ENCODE assay signal across 10 cellular contexts in the genomic region with DNA sequence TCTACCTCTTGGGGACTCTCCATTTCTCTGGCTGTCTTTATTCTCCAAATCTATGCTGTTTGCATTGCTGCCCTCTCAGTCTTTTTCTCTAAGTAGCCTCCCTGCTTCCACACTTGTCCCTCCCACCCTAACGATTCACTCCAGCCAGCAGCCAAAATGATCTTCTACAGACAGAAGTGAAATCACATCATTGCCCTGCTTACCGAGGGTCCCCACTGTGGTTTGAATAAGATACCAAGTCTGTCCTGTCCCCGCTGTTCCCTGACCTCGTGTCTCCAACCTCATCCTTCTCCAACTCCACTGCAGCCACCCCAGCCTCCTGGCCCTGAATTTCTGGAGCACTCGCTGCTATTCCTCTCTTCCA. TPM values are rescaled to one million over a fixed set of nuclear protein-coding genes. Genes with fewer than 3 reads are reported as not detected.
DNase-seq lines count a peak whose midpoint lies in the region; FAIRE-seq and TF ChIP-seq lines count a peak whose summit lies in the region.
"Had no signal": no experiment of that assay in that cellular context is flagged by ENCODE, and none has a peak within 500 bp of the region (broad histone marks: within the 10 kb centered on the region; RNA-seq: fewer than 3 reads in every experiment).

No MANE protein-coding gene starts in this region.

- no peak overlapping the region for H3K23ac ChIP-seq in H9 (ENCODE audit: insufficient read length, low read depth, low read length)

- no peak overlapping the region for H2BK5ac ChIP-seq in H9 (ENCODE audit: insufficient read length, low read length)

- no peak overlapping the region for H3K4me3 Mint-ChIP-seq in H9

- H3K4me3 ChIP-seq in WERI-Rb-1 (ENCODE audit: low read depth, low read length) = peak overlapping the region; percentile 33
- H3K4me3 ChIP-seq in keratinocyte (ENCODE audit: control insufficient read depth in 2 of 3, extremely low read depth in 1 of 3, insufficient read depth in 2 of 3, low read depth in 1 of 3, low read length in 3 of 3) = no peak overlapping the region
- peak overlapping the region; percentile 44 to 69 (median 67) for H3K4me3 ChIP-seq in subcutaneous abdominal adipose tissue (ENCODE audit: low read depth in 1 of 5, low read length in 5 of 5)
- no peak overlapping the region for H3K4me3 ChIP-seq in brain microvascular endothelial cell (ENCODE audit: low read depth, low read length)

- peak overlapping the region; percentile 56 for H3T11ph ChIP-seq in H9 (ENCODE audit: low read length)

- no peak overlapping the region for H2AK5ac ChIP-seq in H9 (ENCODE audit: insufficient read length, low read length)

- peaks cover 5% of the 10 kb centered on the region for H3K23me2 ChIP-seq in H9 (ENCODE audit: insufficient read length, low read depth, low read length, poor library complexity, severe bottlenecking)

- H2BK15ac ChIP-seq in H9 (ENCODE audit: low read depth, low read length) = no peak overlapping the region

- no peaks in the 10 kb centered on the region for H3K27me3 Mint-ChIP-seq in H9 (ENCODE audit: low read depth)

- no peak overlapping the region; the same call in 1 of the 2 replicates for H3K4ac ChIP-seq in H9 (ENCODE audit: low read depth, low read length)

- WGBS in H9 (ENCODE audit: extremely low coverage, insufficient read length, low lambda C conversion rate) = no CpG with 5 or more reads among the region's 5 CpGs

- H3K4me2 ChIP-seq in H9 (ENCODE audit: insufficient read depth, insufficient read length, low read length) (peak overlapping the region; percentile 42), keratinocyte (ENCODE audit: control insufficient read depth, extremely low read depth, insufficient read depth, low read depth, low read length) (peak overlapping the region; percentile 62)

- H2BK20ac ChIP-seq in H9 (ENCODE audit: low read depth, low read length, poor library complexity, severe bottlenecking) = no peak overlapping the region

- FAIRE-seq in keratinocyte (lab: Jason Lieb, UNC) = no peak

- peak overlapping the region; percentile 27; the same call in 1 of the 2 replicates for H3K14ac ChIP-seq in H9 (ENCODE audit: insufficient read depth, low read length)

- H3K9me1 ChIP-seq in keratinocyte (ENCODE audit: control insufficient read depth, extremely low read depth, insufficient read depth, low read length) = no peaks in the 10 kb centered on the region

- no peaks in the 10 kb centered on the region for H3K79me1 ChIP-seq in H9 (ENCODE audit: insufficient read depth, low read depth, low read length, poor library complexity, severe bottlenecking)

- no peaks in the 10 kb centered on the region for H4K20me1 ChIP-seq in H9 (ENCODE audit: control insufficient read depth, insufficient read depth, insufficient read length)
- no peaks in the 10 kb centered on the region for H4K20me1 ChIP-seq in keratinocyte (ENCODE audit: control insufficient read depth, extremely low read depth, insufficient read depth, low read length)

- no peak for DNase-seq in H9
- DNase-seq in WERI-Rb-1 = no peak
- no peak for DNase-seq in keratinocyte (ENCODE audit: low read depth, low spot score)
- no peak for DNase-seq in NCI-H187 (lab: John Stamatoyannopoulos, UW)
- DNase-seq in CD1c-positive myeloid dendritic cell (ENCODE audit: extremely low spot score) = no peak
- DNase-seq in NCI-H2029 treated with DMSO at 0.1 percent for 48 hours (lab: John Stamatoyannopoulos, UW) = no peak
- DNase-seq in brain microvascular endothelial cell = no peak
- DNase-seq: DMS79 treated with DMSO at 0.1 percent for 48 hours had no signal

- H3K36me3 ChIP-seq in WERI-Rb-1 = no peaks in the 10 kb centered on the region
- no peaks in the 10 kb centered on the region for H3K36me3 ChIP-seq in keratinocyte (ENCODE audit: control insufficient read depth in 2 of 2, extremely low read depth in 1 of 2, insufficient read depth in 2 of 2, low read length in 2 of 2)
- H3K36me3 ChIP-seq in subcutaneous abdominal adipose tissue (ENCODE audit: control insufficient read depth in 5 of 5, insufficient read depth in 5 of 5, low read length in 5 of 5) = no peaks in the 10 kb centered on the region
- H3K36me3 ChIP-seq in brain microvascular endothelial cell (replicated peaks) = no peaks in the 10 kb centered on the region

- H3K9me3 Mint-ChIP-seq in H9 = no peaks in the 10 kb centered on the region

- peak overlapping the region; percentile 11 for H4K5ac ChIP-seq in H9 (ENCODE audit: insufficient read length, low read depth, low read length)

- TF ChIP-seq CTCF in H9 (conservative IDR thresholded peaks at IDR 0.05) = no peak
- TF ChIP-seq CTCF in WERI-Rb-1 (IDR thresholded peaks at IDR 0.05; ENCODE audit: low read depth, low read length) = no peak
- TF ChIP-seq CTCF in keratinocyte (optimal IDR thresholded peaks at IDR 0.05 in 1 of 3, IDR thresholded peaks at IDR 0.05 in 1 of 3, conservative IDR thresholded peaks at IDR 0.05 in 1 of 3; ENCODE audit: extremely low read depth in 1 of 3, insufficient read depth in 2 of 3, low read length in 3 of 3) = no peak
- TF ChIP-seq CTCF in brain microvascular endothelial cell (IDR thresholded peaks at IDR 0.05; ENCODE audit: low read depth, low read length, missing control alignments) = no peak

- H3K79me2 ChIP-seq in H9 (ENCODE audit: insufficient read depth, low read length) (no peaks in the 10 kb centered on the region), keratinocyte (ENCODE audit: control insufficient read depth, insufficient read depth, low read length) (no peaks in the 10 kb centered on the region)

- H4K91ac ChIP-seq in H9 (ENCODE audit: insufficient read length, low read depth, low read length) = no peak overlapping the region

- no peak overlapping the region for H2AFZ ChIP-seq in H9 (ENCODE audit: low read length)
- no peak overlapping the region for H2AFZ ChIP-seq in keratinocyte (ENCODE audit: control insufficient read depth, low read length)

- dilution Hi-C loops in keratinocyte (cut with MboI; ENCODE audit: extremely low pct_ligation_motif_present, low sequenced_read_pairs) = no loop called here

- H3K18ac ChIP-seq in H9 (ENCODE audit: insufficient read length, low read depth, low read length) = peak overlapping the region; percentile 74

- H3K4me1 ChIP-seq in H9 (ENCODE audit: insufficient read depth, low read length) (peaks cover 1% of the 10 kb centered on the region; the same call in 1 of the 2 replicates), keratinocyte (ENCODE audit: control insufficient read depth, extremely low read depth, insufficient read depth, low read length) (no peaks in the 10 kb centered on the region), subcutaneous abdominal adipose tissue (ENCODE audit: control insufficient read depth in 5 of 5, insufficient read depth in 5 of 5, low read length in 5 of 5) (peaks cover 6 to 20% (median 14%) of the 10 kb centered on the region in 5 donors)

- H2BK12ac ChIP-seq in H9 (ENCODE audit: insufficient read length, low read depth, low read length) = no peak overlapping the region

- no peak overlapping the region for H3K56ac ChIP-seq in H9 (ENCODE audit: insufficient read length, low read depth, low read length)

- in situ Hi-C loops in brain microvascular endothelial cell (cut with HindIII; ENCODE audit: low pct_ligation_motif_present, low sequenced_read_pairs) = no loop called here

- H3K27ac ChIP-seq in H9 (ENCODE audit: insufficient read length, low read depth, low read length) (no peak overlapping the region), WERI-Rb-1 (peak overlapping the region; percentile 74), keratinocyte (ENCODE audit: control insufficient read depth, insufficient read depth, low read length) (no peak overlapping the region), subcutaneous abdominal adipose tissue (ENCODE audit: low read depth, low read length) (peak overlapping the region; percentile 51), brain microvascular endothelial cell (no peak overlapping the region)
- H3K27ac ChIP-seq: VCaP had no signal

- no peak overlapping the region for H2BK120ac ChIP-seq in H9 (ENCODE audit: low read depth, low read length, poor library complexity, severe bottlenecking)

- no peaks in the 10 kb centered on the region for H3K9me3 ChIP-seq in H9 (ENCODE audit: control insufficient read depth, low read depth, low read length)
- no peaks in the 10 kb centered on the region for H3K9me3 ChIP-seq in WERI-Rb-1 (ENCODE audit: severe bottlenecking)
- H3K9me3 ChIP-seq in keratinocyte (ENCODE audit: control insufficient read depth, low read depth, low read length) = no peaks in the 10 kb centered on the region
- no peaks in the 10 kb centered on the region for H3K9me3 ChIP-seq in subcutaneous abdominal adipose tissue (ENCODE audit: control insufficient read depth in 5 of 5, low read length in 5 of 5)

- no peak overlapping the region for H3K27ac Mint-ChIP-seq in H9

- no peak overlapping the region for H3K9ac ChIP-seq in H9 (ENCODE audit: extremely low read depth, insufficient read length, low read length)
- no peak overlapping the region for H3K9ac ChIP-seq in keratinocyte (ENCODE audit: control insufficient read depth, extremely low read depth, insufficient read depth, low read length)
- H3K9ac ChIP-seq in subcutaneous abdominal adipose tissue (ENCODE audit: low read length in 5 of 5) = peak overlapping the region in 1 of 5 donors; percentile 23

- H3K27me3 ChIP-seq in H9 (ENCODE audit: insufficient read depth, low read length) (no peaks in the 10 kb centered on the region), WERI-Rb-1 (ENCODE audit: insufficient read depth, low read depth, severe bottlenecking) (no peaks in the 10 kb centered on the region), keratinocyte (ENCODE audit: control insufficient read depth, extremely low read depth, insufficient read depth, low read length) (no peaks in the 10 kb centered on the region), subcutaneous abdominal adipose tissue (ENCODE audit: control insufficient read depth in 5 of 5, insufficient read depth in 4 of 5, low read length in 5 of 5) (peaks cover 0 to 10% (median 0%) of the 10 kb centered on the region in 5 donors), brain microvascular endothelial cell (replicated peaks) (no peaks in the 10 kb centered on the region)

- no peaks in the 10 kb centered on the region for H3K36me3 Mint-ChIP-seq in H9 (ENCODE audit: insufficient read depth in 1 of 3, low read depth in 3 of 3)

- peaks cover 30 to 41% of the 10 kb centered on the region in 2 experiments for H3K4me1 Mint-ChIP-seq in H9

- H4K8ac ChIP-seq in H9 (replicated peaks; ENCODE audit: insufficient read length, low read depth, low read length) = no peak overlapping the region

RNA-seq across cellular contexts. Expression of a gene that starts 11.5 kb away (rescaled TPM):
- total RNA-seq in H9 (2021) = not detected in 2 replicates
- polyA plus RNA-seq in keratinocyte = not detected in 3 replicates
- polyA plus RNA-seq in keratinocyte (2011; ENCODE audit: low read depth) = not detected
- polyA plus RNA-seq in keratinocyte (2011; cell fraction: cytosol; rRNA removed) = not detected in 2 replicates
- not detected in 2 replicates for polyA plus RNA-seq in keratinocyte (2011; cell fraction: nucleus; rRNA removed)
- polyA plus RNA-seq in keratinocyte (2012; ENCODE audit: low replicate concordance) = not detected in 2 replicates
- not detected in 3 replicates for polyA minus RNA-seq in keratinocyte
- not detected for polyA minus RNA-seq in keratinocyte (2011; cell fraction: cytosol; rRNA and poly(A)+ RNA removed)
- polyA minus RNA-seq in keratinocyte (2011; cell fraction: nucleus; rRNA and poly(A)+ RNA removed) = not detected in 2 replicates

RNA-seq across cellular contexts. Expression of a gene that starts 48.6 kb away (rescaled TPM):
- total RNA-seq in H9 (2021) = 17.2 and 19.5 TPM in 2 replicates
- polyA plus RNA-seq in keratinocyte = 0.63 to 1.3 TPM (median 1.1 TPM) in 3 replicates
- 0.10 TPM for polyA plus RNA-seq in keratinocyte (2011; ENCODE audit: low read depth)
- 0.36 and 0.44 TPM in 2 replicates for polyA plus RNA-seq in keratinocyte (2011; cell fraction: cytosol; rRNA removed)
- 4.2 and 5.0 TPM in 2 replicates for polyA plus RNA-seq in keratinocyte (2011; cell fraction: nucleus; rRNA removed)
- polyA plus RNA-seq in keratinocyte (2012; ENCODE audit: low replicate concordance) = 0.21 and 0.56 TPM in 2 replicates
- 0.63 to 1.4 TPM in 2 of 3 replicates, not detected in the other for polyA minus RNA-seq in keratinocyte
- not detected for polyA minus RNA-seq in keratinocyte (2011; cell fraction: cytosol; rRNA and poly(A)+ RNA removed)
- polyA minus RNA-seq in keratinocyte (2011; cell fraction: nucleus; rRNA and poly(A)+ RNA removed) = 0.74 and 2.1 TPM in 2 replicates

Comparison
In these comparisons a context has a peak if more than half of its experiments do, and no peak if none do; other contexts are left out.
1. H3K27ac ChIP-seq: peak in WERI-Rb-1 (single experiment) and subcutaneous abdominal adipose tissue (single experiment); none in H9 (single experiment), keratinocyte (single experiment) and brain microvascular endothelial cell (single experiment).
2. H3K4me3 ChIP-seq: peak in WERI-Rb-1 (single experiment) and subcutaneous abdominal adipose tissue (5 of 5); none in keratinocyte (0 of 3) and brain microvascular endothelial cell (single experiment).